In the genomic region with DNA sequence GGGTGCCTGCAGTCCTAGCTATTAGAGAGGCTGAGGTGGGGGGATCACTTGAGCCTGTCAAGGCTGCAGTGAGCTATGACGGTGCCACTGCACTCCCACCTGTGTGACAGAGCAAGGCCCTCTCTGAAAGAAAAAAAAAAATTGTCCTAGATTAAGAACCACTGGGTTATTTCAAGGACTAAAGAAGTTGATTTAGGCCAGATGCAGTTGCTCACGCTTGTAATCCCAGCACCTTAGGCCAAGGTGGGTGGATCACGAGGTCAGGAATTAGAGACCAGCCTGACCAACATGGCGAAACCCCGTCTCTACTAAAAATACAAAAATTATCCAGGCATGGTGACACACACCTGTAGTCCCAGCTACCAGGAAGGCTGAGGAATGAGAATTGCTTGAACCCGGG, we compare ENCODE assay signal across 19 cellular contexts.
"Had no signal": no experiment of that assay in that cellular context is flagged by ENCODE, and none has a peak within 500 bp of the region (broad histone marks: within the 10 kb centered on the region; RNA-seq: fewer than 3 reads in every experiment).

No MANE protein-coding gene starts in this region.

- ATAC-seq: activated CD8-positive, alpha-beta T cell treated with anti-CD3 and anti-CD28 coated beads, Interleukin-2, amount 10 ng/mL, durations not matched to agents 7 days and 5 days; activated naive CD4-positive, alpha-beta T cell treated with anti-CD3 and anti-CD28 coated beads, Interleukin-2, amount 50 U/mL, for 72 hours; activated T-cell treated with anti-CD3 and anti-CD28 coated beads, Interleukin-2, amount 50 U/mL, for 72 hours; foreskin keratinocyte; heart left ventricle; mucosa of descending colon; naive thymus-derived CD8-positive, alpha-beta T cell; right cardiac atrium; stimulated activated naive B cell treated with anti-CD40 and anti-IgM and Interleukin-4, amounts not matched to agents 10 μg/mL and 1 μg/mL and 100 μg/mL, for 72 hours had no signal

- H3K9me3 Mint-ChIP-seq: activated CD4-positive, alpha-beta T cell treated with anti-CD3 and anti-CD28 coated beads, Interleukin-2, amount 10 ng/mL, durations not matched to agents 24 days and 14 days; activated T-cell treated with anti-CD3 and anti-CD28 coated beads, Interleukin-2, amount 50 U/mL, for 72 hours; naive thymus-derived CD8-positive, alpha-beta T cell; stimulated activated naive B cell treated with anti-CD40 and anti-IgM and Interleukin-4, amounts not matched to agents 10 μg/mL and 1 μg/mL and 100 μg/mL, for 72 hours had no signal

- H3K27ac ChIP-seq: foreskin keratinocyte, prostate gland had no signal

- H3K27ac Mint-ChIP-seq: activated CD4-positive, alpha-beta T cell treated with anti-CD3 and anti-CD28 coated beads, Interleukin-2, amount 10 ng/mL, durations not matched to agents 24 days and 14 days; activated CD8-positive, alpha-beta T cell treated with anti-CD3 and anti-CD28 coated beads, Interleukin-2, amount 10 ng/mL, durations not matched to agents 7 days and 5 days; activated naive CD4-positive, alpha-beta T cell treated with anti-CD3 and anti-CD28 coated beads, Interleukin-2, amount 50 U/mL, for 72 hours; activated T-cell treated with anti-CD3 and anti-CD28 coated beads, Interleukin-2, amount 50 U/mL, for 72 hours; stimulated activated naive B cell treated with anti-CD40 and anti-IgM and Interleukin-4, amounts not matched to agents 10 μg/mL and 1 μg/mL and 100 μg/mL, for 72 hours had no signal

- DNase-seq: activated CD4-positive, alpha-beta T cell treated with anti-CD3 and anti-CD28 coated beads, Interleukin-2, amount 10 ng/mL, durations not matched to agents 24 days and 14 days; activated CD4-positive, CD25-positive, alpha-beta regulatory T cell; activated CD8-positive, alpha-beta memory T cell treated with anti-CD3 and anti-CD28 coated beads, Interleukin-2, amount 50 U/mL, for 48 hours; activated CD8-positive, alpha-beta T cell treated with anti-CD3 and anti-CD28 coated beads, Interleukin-2, amount 10 ng/mL, durations not matched to agents 7 days and 5 days; activated gamma-delta T cell; activated T-cell treated with anti-CD3 and anti-CD28 coated beads, Interleukin-2, amount 50 U/mL, for 72 hours; central memory CD4-positive, alpha-beta T cell; foreskin keratinocyte; heart left ventricle; left colon; mucosa of descending colon; naive thymus-derived CD8-positive, alpha-beta T cell; nucleus accumbens; right cardiac atrium; stimulated activated CD4-positive, alpha-beta T cell treated with anti-CD3 and anti-CD28 coated beads, Interleukin-15, amount 100 ng/mL, for 24 hours; stimulated activated CD4-positive, alpha-beta T cell treated with anti-CD3 and anti-CD28 coated beads, Interleukin-4, amount 100 ng/mL, for 1 hour; stimulated activated naive B cell treated with anti-CD40 and anti-IgM and Interleukin-4, amounts not matched to agents 10 μg/mL and 1 μg/mL and 100 μg/mL, for 72 hours had no signal

- H3K4me3 Mint-ChIP-seq: activated CD4-positive, alpha-beta T cell treated with anti-CD3 and anti-CD28 coated beads, Interleukin-2, amount 10 ng/mL, durations not matched to agents 24 days and 14 days; activated CD8-positive, alpha-beta T cell treated with anti-CD3 and anti-CD28 coated beads, Interleukin-2, amount 10 ng/mL, durations not matched to agents 7 days and 5 days; activated T-cell treated with anti-CD3 and anti-CD28 coated beads, Interleukin-2, amount 50 U/mL, for 72 hours; naive thymus-derived CD8-positive, alpha-beta T cell; stimulated activated naive B cell treated with anti-CD40 and anti-IgM and Interleukin-4, amounts not matched to agents 10 μg/mL and 1 μg/mL and 100 μg/mL, for 72 hours had no signal

- H3K27me3 Mint-ChIP-seq: activated CD4-positive, alpha-beta T cell treated with anti-CD3 and anti-CD28 coated beads, Interleukin-2, amount 10 ng/mL, durations not matched to agents 24 days and 14 days; naive thymus-derived CD8-positive, alpha-beta T cell; stimulated activated naive B cell treated with anti-CD40 and anti-IgM and Interleukin-4, amounts not matched to agents 10 μg/mL and 1 μg/mL and 100 μg/mL, for 72 hours had no signal
